1 cellular context compared by ENCODE assay signal in the genomic region with DNA sequence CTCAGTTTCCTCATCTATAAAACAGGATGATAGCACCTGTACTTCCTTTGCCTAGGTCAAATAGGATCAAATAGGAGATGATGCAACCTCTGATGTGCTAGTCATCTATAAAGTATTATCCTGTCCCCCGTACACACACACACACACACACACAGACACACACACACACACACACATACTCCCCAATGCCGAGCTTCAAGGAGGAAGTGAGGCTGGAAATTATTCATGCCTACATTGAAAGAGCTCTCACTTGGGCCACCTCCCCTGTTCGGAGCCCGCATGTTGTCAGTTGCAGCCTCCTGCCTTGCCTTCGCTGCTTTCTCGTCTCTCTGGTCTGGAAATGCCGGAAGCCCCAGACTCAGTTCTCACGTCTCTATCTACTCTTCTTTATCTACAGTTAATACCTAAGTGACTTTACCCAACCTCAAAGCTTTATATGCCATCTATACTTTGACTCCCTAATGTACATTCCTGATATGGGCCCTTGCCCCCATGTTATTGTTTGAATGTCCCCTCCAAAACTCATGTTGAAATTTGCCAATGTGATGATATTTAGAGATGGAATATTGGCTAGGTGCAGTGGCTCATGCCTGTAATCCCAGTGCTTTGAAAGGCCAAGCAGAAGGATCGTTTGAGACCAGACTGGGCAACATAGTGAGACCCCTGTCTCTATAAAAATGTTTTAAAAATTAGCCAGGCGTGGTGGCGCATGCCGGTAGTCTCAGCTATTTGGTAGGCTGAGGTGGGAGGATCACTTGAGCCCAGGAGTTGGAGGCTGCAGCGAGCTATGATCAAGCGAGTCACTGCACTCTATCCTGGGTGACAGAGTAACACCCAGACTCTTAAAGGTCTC.
A peak's percentile ranks its signal among the peaks of the same experiment; 100 is the strongest.
TF ChIP-seq lines count a peak whose summit lies in the region.

No MANE protein-coding gene starts in this region.

TF ChIP-seq in K562, 482 proteins besides CTCF, POLR2A, EP300 and RAD21 (continues in another document):
- TF ChIP-seq TCF7 (IDR thresholded peaks at IDR 0.05; ENCODE audit: borderline replicate concordance) (no peak), NUFIP1 (IDR thresholded peaks at IDR 0.05; ENCODE audit: partially characterized antibody) (no peak), EZH2 (IDR thresholded peaks at IDR 0.05; ENCODE audit: borderline replicate concordance, low read depth, low read length) (no peak), ZC3H11A (IDR thresholded peaks at IDR 0.05; ENCODE audit: low read depth, low read length) (no peak), HNRNPUL1 (IDR thresholded peaks at IDR 0.05; ENCODE audit: low read length) (no peak), PYGO2 (tag; IDR thresholded peaks at IDR 0.05) (no peak), ZNF316 (IDR thresholded peaks at IDR 0.05) (no peak), POLR2G (IDR thresholded peaks at IDR 0.05; ENCODE audit: low read depth, low read length) (no peak), CHCHD3 (CRISPR knock-in tag; IDR thresholded peaks at IDR 0.05) (no peak), ZEB2 (IDR thresholded peaks at IDR 0.05) (peak; percentile 62; the same call in 1 of the 2 replicates), PHB (CRISPR knock-in tag; IDR thresholded peaks at IDR 0.05) (peak; percentile 63; the same call in 1 of the 2 replicates), HNRNPK (IDR thresholded peaks at IDR 0.05; ENCODE audit: low read depth, low read length, poor library complexity, severe bottlenecking) (no peak), ZNF589 (CRISPR knock-in tag; IDR thresholded peaks at IDR 0.05; ENCODE audit: low read depth) (no peak), ZBTB1 (CRISPR knock-in tag; IDR thresholded peaks at IDR 0.05; ENCODE audit: borderline replicate concordance, low read depth) (no peak; the same call in 1 of the 2 replicates), FOXA1 (IDR thresholded peaks at IDR 0.05; ENCODE audit: borderline replicate concordance) (no peak), CHD1 (IDR thresholded peaks at IDR 0.05; ENCODE audit: low read length) (no peak), SMAD1 (IDR thresholded peaks at IDR 0.05; ENCODE audit: low read depth, low read length, partially characterized antibody) (no peak), SRSF9 (IDR thresholded peaks at IDR 0.05; ENCODE audit: borderline replicate concordance, low read depth, low read length) (no peak), HOXB6 (CRISPR knock-in tag; IDR thresholded peaks at IDR 0.05; ENCODE audit: borderline replicate concordance) (no peak), NFIX (CRISPR knock-in tag; IDR thresholded peaks at IDR 0.05; ENCODE audit: low read depth) (no peak), GTF2E2 (tag; IDR thresholded peaks at IDR 0.05) (no peak), DNMT1 (IDR thresholded peaks at IDR 0.05) (no peak)
- TF ChIP-seq, protein P1, sequence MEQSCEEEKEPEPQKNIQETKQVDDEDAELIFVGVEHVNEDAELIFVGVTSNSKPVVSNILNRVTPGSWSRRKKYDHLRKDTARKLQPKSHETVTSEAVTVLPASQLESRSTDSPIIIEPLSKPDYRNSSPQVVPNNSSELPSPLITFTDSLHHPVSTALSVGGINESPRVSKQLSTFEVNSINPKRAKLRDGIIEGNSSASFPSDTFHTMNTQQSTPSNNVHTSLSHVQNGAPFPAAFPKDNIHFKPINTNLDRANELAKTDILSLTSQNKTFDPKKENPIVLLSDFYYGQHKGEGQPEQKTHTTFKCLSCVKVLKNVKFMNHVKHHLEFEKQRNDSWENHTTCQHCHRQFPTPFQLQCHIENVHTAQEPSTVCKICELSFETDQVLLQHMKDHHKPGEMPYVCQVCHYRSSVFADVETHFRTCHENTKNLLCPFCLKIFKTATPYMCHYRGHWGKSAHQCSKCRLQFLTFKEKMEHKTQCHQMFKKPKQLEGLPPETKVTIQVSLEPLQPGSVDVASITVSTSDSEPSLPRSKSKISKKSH (CRISPR knock-in tag; IDR thresholded peaks at IDR 0.05), result no peak
- TF ChIP-seq, protein P2, sequence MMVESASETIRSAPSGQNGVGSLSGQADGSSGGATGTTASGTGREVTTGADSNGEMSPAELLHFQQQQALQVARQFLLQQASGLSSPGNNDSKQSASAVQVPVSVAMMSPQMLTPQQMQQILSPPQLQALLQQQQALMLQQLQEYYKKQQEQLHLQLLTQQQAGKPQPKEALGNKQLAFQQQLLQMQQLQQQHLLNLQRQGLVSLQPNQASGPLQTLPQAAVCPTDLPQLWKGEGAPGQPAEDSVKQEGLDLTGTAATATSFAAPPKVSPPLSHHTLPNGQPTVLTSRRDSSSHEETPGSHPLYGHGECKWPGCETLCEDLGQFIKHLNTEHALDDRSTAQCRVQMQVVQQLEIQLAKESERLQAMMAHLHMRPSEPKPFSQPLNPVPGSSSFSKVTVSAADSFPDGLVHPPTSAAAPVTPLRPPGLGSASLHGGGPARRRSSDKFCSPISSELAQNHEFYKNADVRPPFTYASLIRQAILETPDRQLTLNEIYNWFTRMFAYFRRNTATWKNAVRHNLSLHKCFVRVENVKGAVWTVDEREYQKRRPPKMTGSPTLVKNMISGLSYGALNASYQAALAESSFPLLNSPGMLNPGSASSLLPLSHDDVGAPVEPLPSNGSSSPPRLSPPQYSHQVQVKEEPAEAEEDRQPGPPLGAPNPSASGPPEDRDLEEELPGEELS (CRISPR knock-in tag; IDR thresholded peaks at IDR 0.05; ENCODE audit: borderline replicate concordance), result no peak
- TF ChIP-seq, protein P3, sequence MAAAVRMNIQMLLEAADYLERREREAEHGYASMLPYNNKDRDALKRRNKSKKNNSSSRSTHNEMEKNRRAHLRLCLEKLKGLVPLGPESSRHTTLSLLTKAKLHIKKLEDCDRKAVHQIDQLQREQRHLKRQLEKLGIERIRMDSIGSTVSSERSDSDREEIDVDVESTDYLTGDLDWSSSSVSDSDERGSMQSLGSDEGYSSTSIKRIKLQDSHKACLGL (CRISPR knock-in tag; IDR thresholded peaks at IDR 0.05; ENCODE audit: borderline replicate concordance, poor library complexity, severe bottlenecking), result no peak
- TF ChIP-seq, protein P4, sequence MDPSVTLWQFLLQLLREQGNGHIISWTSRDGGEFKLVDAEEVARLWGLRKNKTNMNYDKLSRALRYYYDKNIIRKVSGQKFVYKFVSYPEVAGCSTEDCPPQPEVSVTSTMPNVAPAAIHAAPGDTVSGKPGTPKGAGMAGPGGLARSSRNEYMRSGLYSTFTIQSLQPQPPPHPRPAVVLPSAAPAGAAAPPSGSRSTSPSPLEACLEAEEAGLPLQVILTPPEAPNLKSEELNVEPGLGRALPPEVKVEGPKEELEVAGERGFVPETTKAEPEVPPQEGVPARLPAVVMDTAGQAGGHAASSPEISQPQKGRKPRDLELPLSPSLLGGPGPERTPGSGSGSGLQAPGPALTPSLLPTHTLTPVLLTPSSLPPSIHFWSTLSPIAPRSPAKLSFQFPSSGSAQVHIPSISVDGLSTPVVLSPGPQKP (CRISPR knock-in tag; IDR thresholded peaks at IDR 0.05), result no peak
- TF ChIP-seq, protein P5, sequence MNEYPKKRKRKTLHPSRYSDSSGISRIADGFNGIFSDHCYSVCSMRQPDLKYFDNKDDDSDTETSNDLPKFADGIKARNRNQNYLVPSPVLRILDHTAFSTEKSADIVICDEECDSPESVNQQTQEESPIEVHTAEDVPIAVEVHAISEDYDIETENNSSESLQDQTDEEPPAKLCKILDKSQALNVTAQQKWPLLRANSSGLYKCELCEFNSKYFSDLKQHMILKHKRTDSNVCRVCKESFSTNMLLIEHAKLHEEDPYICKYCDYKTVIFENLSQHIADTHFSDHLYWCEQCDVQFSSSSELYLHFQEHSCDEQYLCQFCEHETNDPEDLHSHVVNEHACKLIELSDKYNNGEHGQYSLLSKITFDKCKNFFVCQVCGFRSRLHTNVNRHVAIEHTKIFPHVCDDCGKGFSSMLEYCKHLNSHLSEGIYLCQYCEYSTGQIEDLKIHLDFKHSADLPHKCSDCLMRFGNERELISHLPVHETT (CRISPR knock-in tag; conservative IDR thresholded peaks at IDR 0.05 in 1 of 2, IDR thresholded peaks at IDR 0.05 in 1 of 2), result no peak
- TF ChIP-seq, protein P6, sequence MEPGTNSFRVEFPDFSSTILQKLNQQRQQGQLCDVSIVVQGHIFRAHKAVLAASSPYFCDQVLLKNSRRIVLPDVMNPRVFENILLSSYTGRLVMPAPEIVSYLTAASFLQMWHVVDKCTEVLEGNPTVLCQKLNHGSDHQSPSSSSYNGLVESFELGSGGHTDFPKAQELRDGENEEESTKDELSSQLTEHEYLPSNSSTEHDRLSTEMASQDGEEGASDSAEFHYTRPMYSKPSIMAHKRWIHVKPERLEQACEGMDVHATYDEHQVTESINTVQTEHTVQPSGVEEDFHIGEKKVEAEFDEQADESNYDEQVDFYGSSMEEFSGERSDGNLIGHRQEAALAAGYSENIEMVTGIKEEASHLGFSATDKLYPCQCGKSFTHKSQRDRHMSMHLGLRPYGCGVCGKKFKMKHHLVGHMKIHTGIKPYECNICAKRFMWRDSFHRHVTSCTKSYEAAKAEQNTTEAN (CRISPR knock-in tag; IDR thresholded peaks at IDR 0.05), result no peak
- TF ChIP-seq, protein P7, sequence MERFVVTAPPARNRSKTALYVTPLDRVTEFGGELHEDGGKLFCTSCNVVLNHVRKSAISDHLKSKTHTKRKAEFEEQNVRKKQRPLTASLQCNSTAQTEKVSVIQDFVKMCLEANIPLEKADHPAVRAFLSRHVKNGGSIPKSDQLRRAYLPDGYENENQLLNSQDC (CRISPR knock-in tag; IDR thresholded peaks at IDR 0.05), result no peak
- TF ChIP-seq, protein P8, sequence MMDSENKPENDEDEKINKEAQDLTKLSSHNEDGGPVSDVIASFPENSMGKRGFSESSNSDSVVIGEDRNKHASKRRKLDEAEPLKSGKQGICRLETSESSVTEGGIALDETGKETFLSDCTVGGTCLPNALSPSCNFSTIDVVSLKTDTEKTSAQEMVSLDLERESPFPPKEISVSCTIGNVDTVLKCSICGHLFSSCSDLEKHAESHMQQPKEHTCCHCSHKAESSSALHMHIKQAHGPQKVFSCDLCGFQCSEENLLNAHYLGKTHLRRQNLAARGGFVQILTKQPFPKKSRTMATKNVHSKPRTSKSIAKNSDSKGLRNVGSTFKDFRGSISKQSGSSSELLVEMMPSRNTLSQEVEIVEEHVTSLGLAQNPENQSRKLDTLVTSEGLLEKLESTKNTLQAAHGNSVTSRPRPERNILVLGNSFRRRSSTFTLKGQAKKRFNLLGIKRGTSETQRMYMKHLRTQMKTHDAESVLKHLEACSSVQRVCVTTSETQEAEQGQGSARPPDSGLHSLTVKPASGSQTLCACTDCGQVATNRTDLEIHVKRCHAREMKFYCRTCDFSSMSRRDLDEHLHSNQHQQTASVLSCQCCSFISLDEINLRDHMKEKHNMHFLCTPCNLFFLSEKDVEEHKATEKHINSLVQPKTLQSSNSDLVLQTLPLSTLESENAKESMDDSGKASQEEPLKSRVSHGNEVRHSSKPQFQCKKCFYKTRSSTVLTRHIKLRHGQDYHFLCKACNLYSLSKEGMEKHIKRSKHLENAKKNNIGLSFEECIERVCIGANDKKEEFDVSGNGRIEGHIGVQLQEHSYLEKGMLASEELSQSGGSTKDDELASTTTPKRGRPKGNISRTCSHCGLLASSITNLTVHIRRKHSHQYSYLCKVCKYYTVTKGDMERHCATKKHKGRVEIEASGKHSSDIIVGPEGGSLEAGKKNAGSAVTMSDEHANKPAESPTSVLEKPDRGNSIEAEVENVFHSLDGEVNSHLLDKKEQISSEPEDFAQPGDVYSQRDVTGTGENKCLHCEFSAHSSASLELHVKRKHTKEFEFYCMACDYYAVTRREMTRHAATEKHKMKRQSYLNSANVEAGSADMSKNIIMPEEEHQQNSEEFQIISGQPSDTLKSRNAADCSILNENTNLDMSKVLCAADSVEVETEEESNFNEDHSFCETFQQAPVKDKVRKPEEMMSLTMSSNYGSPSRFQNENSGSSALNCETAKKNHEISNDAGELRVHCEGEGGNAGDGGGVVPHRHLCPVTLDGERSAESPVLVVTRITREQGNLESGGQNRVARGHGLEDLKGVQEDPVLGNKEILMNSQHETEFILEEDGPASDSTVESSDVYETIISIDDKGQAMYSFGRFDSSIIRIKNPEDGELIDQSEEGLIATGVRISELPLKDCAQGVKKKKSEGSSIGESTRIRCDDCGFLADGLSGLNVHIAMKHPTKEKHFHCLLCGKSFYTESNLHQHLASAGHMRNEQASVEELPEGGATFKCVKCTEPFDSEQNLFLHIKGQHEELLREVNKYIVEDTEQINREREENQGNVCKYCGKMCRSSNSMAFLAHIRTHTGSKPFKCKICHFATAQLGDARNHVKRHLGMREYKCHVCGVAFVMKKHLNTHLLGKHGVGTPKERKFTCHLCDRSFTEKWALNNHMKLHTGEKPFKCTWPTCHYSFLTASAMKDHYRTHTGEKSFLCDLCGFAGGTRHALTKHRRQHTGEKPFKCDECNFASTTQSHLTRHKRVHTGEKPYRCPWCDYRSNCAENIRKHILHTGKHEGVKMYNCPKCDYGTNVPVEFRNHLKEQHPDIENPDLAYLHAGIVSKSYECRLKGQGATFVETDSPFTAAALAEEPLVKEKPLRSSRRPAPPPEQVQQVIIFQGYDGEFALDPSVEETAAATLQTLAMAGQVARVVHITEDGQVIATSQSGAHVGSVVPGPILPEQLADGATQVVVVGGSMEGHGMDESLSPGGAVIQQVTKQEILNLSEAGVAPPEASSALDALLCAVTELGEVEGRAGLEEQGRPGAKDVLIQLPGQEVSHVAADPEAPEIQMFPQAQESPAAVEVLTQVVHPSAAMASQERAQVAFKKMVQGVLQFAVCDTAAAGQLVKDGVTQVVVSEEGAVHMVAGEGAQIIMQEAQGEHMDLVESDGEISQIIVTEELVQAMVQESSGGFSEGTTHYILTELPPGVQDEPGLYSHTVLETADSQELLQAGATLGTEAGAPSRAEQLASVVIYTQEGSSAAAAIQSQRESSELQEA (IDR thresholded peaks at IDR 0.05; ENCODE audit: low read depth), result no peak
- TF ChIP-seq, protein P9, sequence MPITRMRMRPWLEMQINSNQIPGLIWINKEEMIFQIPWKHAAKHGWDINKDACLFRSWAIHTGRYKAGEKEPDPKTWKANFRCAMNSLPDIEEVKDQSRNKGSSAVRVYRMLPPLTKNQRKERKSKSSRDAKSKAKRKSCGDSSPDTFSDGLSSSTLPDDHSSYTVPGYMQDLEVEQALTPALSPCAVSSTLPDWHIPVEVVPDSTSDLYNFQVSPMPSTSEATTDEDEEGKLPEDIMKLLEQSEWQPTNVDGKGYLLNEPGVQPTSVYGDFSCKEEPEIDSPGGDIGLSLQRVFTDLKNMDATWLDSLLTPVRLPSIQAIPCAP (CRISPR knock-in tag; IDR thresholded peaks at IDR 0.05; ENCODE audit: borderline replicate concordance), result no peak
- TF ChIP-seq, protein P10, sequence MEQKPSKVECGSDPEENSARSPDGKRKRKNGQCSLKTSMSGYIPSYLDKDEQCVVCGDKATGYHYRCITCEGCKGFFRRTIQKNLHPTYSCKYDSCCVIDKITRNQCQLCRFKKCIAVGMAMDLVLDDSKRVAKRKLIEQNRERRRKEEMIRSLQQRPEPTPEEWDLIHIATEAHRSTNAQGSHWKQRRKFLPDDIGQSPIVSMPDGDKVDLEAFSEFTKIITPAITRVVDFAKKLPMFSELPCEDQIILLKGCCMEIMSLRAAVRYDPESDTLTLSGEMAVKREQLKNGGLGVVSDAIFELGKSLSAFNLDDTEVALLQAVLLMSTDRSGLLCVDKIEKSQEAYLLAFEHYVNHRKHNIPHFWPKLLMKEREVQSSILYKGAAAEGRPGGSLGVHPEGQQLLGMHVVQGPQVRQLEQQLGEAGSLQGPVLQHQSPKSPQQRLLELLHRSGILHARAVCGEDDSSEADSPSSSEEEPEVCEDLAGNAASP (IDR thresholded peaks at IDR 0.05), result no peak
- TF ChIP-seq, protein P11, sequence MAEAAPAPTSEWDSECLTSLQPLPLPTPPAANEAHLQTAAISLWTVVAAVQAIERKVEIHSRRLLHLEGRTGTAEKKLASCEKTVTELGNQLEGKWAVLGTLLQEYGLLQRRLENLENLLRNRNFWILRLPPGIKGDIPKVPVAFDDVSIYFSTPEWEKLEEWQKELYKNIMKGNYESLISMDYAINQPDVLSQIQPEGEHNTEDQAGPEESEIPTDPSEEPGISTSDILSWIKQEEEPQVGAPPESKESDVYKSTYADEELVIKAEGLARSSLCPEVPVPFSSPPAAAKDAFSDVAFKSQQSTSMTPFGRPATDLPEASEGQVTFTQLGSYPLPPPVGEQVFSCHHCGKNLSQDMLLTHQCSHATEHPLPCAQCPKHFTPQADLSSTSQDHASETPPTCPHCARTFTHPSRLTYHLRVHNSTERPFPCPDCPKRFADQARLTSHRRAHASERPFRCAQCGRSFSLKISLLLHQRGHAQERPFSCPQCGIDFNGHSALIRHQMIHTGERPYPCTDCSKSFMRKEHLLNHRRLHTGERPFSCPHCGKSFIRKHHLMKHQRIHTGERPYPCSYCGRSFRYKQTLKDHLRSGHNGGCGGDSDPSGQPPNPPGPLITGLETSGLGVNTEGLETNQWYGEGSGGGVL (CRISPR knock-in tag; IDR thresholded peaks at IDR 0.05), result no peak
